19 cellular contexts compared by ENCODE assay signal in the genomic region with DNA sequence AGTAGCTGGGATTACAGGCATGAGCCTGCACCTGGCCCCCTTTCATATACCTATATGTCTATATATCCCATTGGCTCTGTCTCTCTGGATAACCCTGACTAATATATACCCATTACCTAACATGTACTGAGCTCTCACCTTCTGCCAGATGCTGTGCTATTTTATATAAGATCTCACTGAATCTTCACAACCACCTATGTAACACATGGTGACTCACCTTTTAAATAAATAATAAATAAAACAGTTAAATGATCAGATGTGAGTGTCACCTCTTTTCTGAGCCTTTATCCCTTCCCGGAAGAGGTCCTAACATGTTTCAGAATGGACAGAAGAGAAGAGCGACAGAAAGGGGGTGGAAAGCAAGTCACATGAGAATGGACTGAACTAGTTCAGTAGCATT.
DNase-seq lines count a peak whose midpoint lies in the region; ATAC-seq, FAIRE-seq and TF ChIP-seq lines count a peak whose summit lies in the region.
"Had no signal": no experiment of that assay in that cellular context is flagged by ENCODE, and none has a peak within 500 bp of the region (broad histone marks: within the 10 kb centered on the region; RNA-seq: fewer than 3 reads in every experiment).

No MANE protein-coding gene starts in this region.

- no peak overlapping the region for H3K4me3 ChIP-seq in breast epithelium
- no peak overlapping the region for H3K4me3 ChIP-seq in RWPE2 (ENCODE audit: severe bottlenecking)
- no peak overlapping the region for H3K4me3 ChIP-seq in epithelial cell of esophagus (ENCODE audit: low read length)
- no peak overlapping the region for H3K4me3 ChIP-seq in vagina
- H3K4me3 ChIP-seq: BLaER1 treated with 17β-estradiol and CSF1 and Interleukin-3, amounts not matched to agents 10 nM and 100 nM; GM23338 had no signal

- intact Hi-C loops in MCF 10A (cut with micrococcal nuclease): no loop called here
- intact Hi-C loops in breast epithelium (cut with DNase I; ENCODE audit: low total_unique reads): no loop called here
- intact Hi-C loops in vagina (cut with DNase I): no loop called here

- BruUV-seq in MCF 10A (replicated peaks; lab: Mats Ljungman, UMichigan): TSS peak; percentile 9

- H3K27ac ChIP-seq in breast epithelium: no peak overlapping the region
- H3K27ac ChIP-seq in RWPE2 (ENCODE audit: poor library complexity, severe bottlenecking): no peak overlapping the region
- H3K27ac ChIP-seq in vagina: no peak overlapping the region
- H3K27ac ChIP-seq: BLaER1 treated with 17β-estradiol and CSF1 and Interleukin-3, amounts not matched to agents 10 nM and 100 nM; HL-60 had no signal

- peaks cover 6% of the 10 kb centered on the region for H3K4me1 Mint-ChIP-seq in MCF 10A (ENCODE audit: insufficient read depth, unreplicated experiment)
- H3K4me1 Mint-ChIP-seq: B cell, GM23338 had no signal

- H3K9me3 ChIP-seq in breast epithelium (no peaks in the 10 kb centered on the region), RWPE2 (ENCODE audit: severe bottlenecking) (peaks cover 4% of the 10 kb centered on the region), vagina (no peaks in the 10 kb centered on the region)

- no peaks in the 10 kb centered on the region for H3K27me3 Mint-ChIP-seq in MCF 10A (ENCODE audit: insufficient read depth, unreplicated experiment)

- H3K9me3 Mint-ChIP-seq in MCF 10A (ENCODE audit: unreplicated experiment): peaks cover 8% of the 10 kb centered on the region
- H3K9me3 Mint-ChIP-seq: GM23338, HFFc6 had no signal

- no peaks in the 10 kb centered on the region for H3K27me3 ChIP-seq in breast epithelium
- no peaks in the 10 kb centered on the region for H3K27me3 ChIP-seq in RWPE2 (ENCODE audit: insufficient read depth, poor library complexity, severe bottlenecking)
- H3K27me3 ChIP-seq in vagina: no peaks in the 10 kb centered on the region
- H3K27me3 ChIP-seq: BLaER1 treated with 17β-estradiol and CSF1 and Interleukin-3, amounts not matched to agents 10 nM and 100 nM had no signal

- POLR2A ChIA-PET in MCF 10A (lab: Yijun Ruan, JAX): no interaction called here

- ATAC-seq in RWPE2 (ENCODE audit: low read depth): 0 out of 3 replicates have a peak, but pooled peaks have one; percentile 29
- ATAC-seq: CD8-positive, alpha-beta T cell; GM23338 had no signal

- H3K4me3 Mint-ChIP-seq in MCF 10A (ENCODE audit: unreplicated experiment): no peak overlapping the region
- H3K4me3 Mint-ChIP-seq: B cell; CD8-positive, alpha-beta T cell; GM23338; HFFc6 had no signal

- no peak for DNase-seq in MCF 10A (ENCODE audit: unreplicated experiment)
- no peak for DNase-seq in breast epithelium (ENCODE audit: low spot score in 2 of 2)
- DNase-seq in RWPE2 (ENCODE audit: low spot score): no peak
- peak; percentile 10 for DNase-seq in epithelial cell of esophagus (ENCODE audit: low read depth)
- no peak for DNase-seq in activated naive CD4-positive, alpha-beta T cell (lab: John Stamatoyannopoulos, UW)
- no peak for DNase-seq in frontal cortex (ENCODE audit: low spot score in 2 of 2)
- no peak for DNase-seq in vagina (ENCODE audit: extremely low spot score in 2 of 2)
- DNase-seq: 8988T; Calu3; CD8-positive, alpha-beta T cell; GDM1; HCEC 1CT; HFFc6 had no signal

- no peak for FAIRE-seq in frontal cortex (lab: Jason Lieb, UNC)
- FAIRE-seq: GM12892, H54 had no signal

- H3K4me1 ChIP-seq in breast epithelium (no peaks in the 10 kb centered on the region), RWPE2 (ENCODE audit: insufficient read depth, poor library complexity, severe bottlenecking) (peaks cover 15% of the 10 kb centered on the region), vagina (no peaks in the 10 kb centered on the region)

- H3K27ac Mint-ChIP-seq in MCF 10A (ENCODE audit: low read depth, unreplicated experiment): no peak overlapping the region
- H3K27ac Mint-ChIP-seq: B cell; CD8-positive, alpha-beta T cell; GM23338; HFFc6 had no signal

- H3K36me3 ChIP-seq in breast epithelium (no peaks in the 10 kb centered on the region), RWPE2 (ENCODE audit: low read depth) (no peaks in the 10 kb centered on the region), vagina (no peaks in the 10 kb centered on the region)

- CTCF ChIA-PET in MCF 10A (lab: Yijun Ruan, JAX): interaction anchor here (1.1 to 1.5 kb wide), 2 partner anchors 17 to 55 kb away, joined by 4 read pairs; no protein-coding TSS in a partner anchor

- TF ChIP-seq POLR2A in breast epithelium (IDR thresholded peaks at IDR 0.05): no peak
- TF ChIP-seq POLR2A in vagina (IDR thresholded peaks at IDR 0.05): no peak

- TF ChIP-seq CTCF in MCF 10A (IDR thresholded peaks at IDR 0.05; ENCODE audit: unreplicated experiment): no peak
- no peak for TF ChIP-seq CTCF in breast epithelium (IDR thresholded peaks at IDR 0.05)
- TF ChIP-seq CTCF in RWPE2 (IDR thresholded peaks at IDR 0.05; ENCODE audit: poor library complexity, severe bottlenecking): no peak
- no peak for TF ChIP-seq CTCF in epithelial cell of esophagus (IDR thresholded peaks at IDR 0.05; ENCODE audit: insufficient read depth, low read depth, low read length, missing control alignments)
- TF ChIP-seq CTCF in vagina (IDR thresholded peaks at IDR 0.05): no peak

- no peaks in the 10 kb centered on the region for H3K36me3 Mint-ChIP-seq in MCF 10A (ENCODE audit: insufficient read depth, unreplicated experiment)
- H3K36me3 Mint-ChIP-seq: CD8-positive, alpha-beta T cell had no signal
